17 cellular contexts compared by ENCODE assay signal in the genomic region with DNA sequence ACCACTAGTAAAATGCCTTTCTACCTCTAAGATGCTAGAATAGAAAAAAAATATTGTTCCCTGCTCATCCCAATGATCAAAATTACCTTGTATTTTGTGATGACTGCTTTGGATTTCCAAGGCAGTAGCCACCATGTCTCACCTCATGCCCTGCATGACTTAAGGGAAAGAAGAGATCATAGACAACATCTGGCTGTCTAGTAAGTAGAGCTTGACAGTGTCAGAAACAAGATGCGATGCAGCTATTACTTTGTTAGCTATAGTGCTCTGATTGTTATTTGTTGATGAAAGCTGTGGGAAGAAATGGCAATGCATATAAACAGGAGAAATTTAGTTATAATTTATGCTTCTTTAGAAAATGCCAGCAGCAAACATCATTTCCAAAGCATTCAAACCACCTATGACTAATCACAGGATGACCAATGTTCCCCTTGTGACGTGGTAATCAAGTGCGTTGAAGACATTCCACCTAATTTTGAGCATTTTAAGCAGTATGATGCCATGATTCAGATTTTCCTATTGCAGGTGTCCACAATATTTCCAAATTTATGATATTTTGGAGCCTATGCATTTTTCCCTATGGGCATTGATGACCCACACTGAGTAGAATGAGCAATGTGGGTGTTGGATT.
DNase-seq lines count a peak whose midpoint lies in the region; ATAC-seq and TF ChIP-seq lines count a peak whose summit lies in the region.
"Had no signal": no experiment of that assay in that cellular context is flagged by ENCODE, and none has a peak within 500 bp of the region (broad histone marks: within the 10 kb centered on the region; RNA-seq: fewer than 3 reads in every experiment).

No MANE protein-coding gene starts in this region.

- H3K4me2 ChIP-seq in PC-3 (ENCODE audit: low read length) = no peak overlapping the region; the same call in 1 of the 2 replicates

- H3K9ac ChIP-seq in PC-3 (ENCODE audit: low read length) = no peak overlapping the region

- H4K20me1 ChIP-seq in PC-3 (ENCODE audit: low read length) = no peaks in the 10 kb centered on the region

- peaks cover 37% of the 10 kb centered on the region for H3K4me1 ChIP-seq in PC-3 (ENCODE audit: insufficient read depth, low read length)
- H3K4me1 ChIP-seq: gastrocnemius medialis had no signal

- no peaks in the 10 kb centered on the region for H3F3A ChIP-seq in PC-3 (ENCODE audit: low read length, unreplicated experiment)

- H3K9me3 ChIP-seq in PC-3 (ENCODE audit: low read length) = no peaks in the 10 kb centered on the region
- H3K9me3 ChIP-seq: gastrocnemius medialis, lower lobe of right lung, pancreas, SJCRH30 had no signal

- DNase-seq in EH (ENCODE audit: low read depth) = peak; percentile 89
- peak; percentile 73 for DNase-seq in PC-3
- DNase-seq in dermis blood vessel endothelial cell = peak; percentile 19
- DNase-seq in non-pigmented ciliary epithelial cell (ENCODE audit: low read depth) = peak; percentile 92
- no peak for DNase-seq in medulla oblongata (ENCODE audit: extremely low spot score)
- DNase-seq in NCI-H2227 (lab: John Stamatoyannopoulos, UW; ENCODE audit: unreplicated experiment) = no peak
- no peak for DNase-seq in cerebellar nuclear complex (lab: John Stamatoyannopoulos, UW)
- DNase-seq: activated B cell treated with CpG ODN at 0.5 μM for 24 hours; activated T-cell treated with anti-CD3 and anti-CD28 coated beads, Interleukin-2, amount 50 U/mL, for 4 hours; central memory CD4-positive, alpha-beta T cell; gastrocnemius medialis; lower lobe of right lung; NCI-H446 treated with DMSO at 0.1 percent for 48 hours; pancreas; SJCRH30; stimulated activated CD4-positive, alpha-beta T cell treated with anti-CD3 and anti-CD28 coated beads, Interleukin-2, amount 100 ng/mL, for 24 hours had no signal

- TF ChIP-seq CTCF in PC-3 (conservative IDR thresholded peaks at IDR 0.05; ENCODE audit: low read depth, low read length) = no peak

- no peak overlapping the region for H3K4me3 ChIP-seq in PC-3 (ENCODE audit: low read length)
- H3K4me3 ChIP-seq: gastrocnemius medialis, lower lobe of right lung, pancreas, SJCRH30 had no signal

- H2AFZ ChIP-seq in PC-3 (ENCODE audit: low read length) = no peak overlapping the region

- no peaks in the 10 kb centered on the region for H3K79me2 ChIP-seq in PC-3 (ENCODE audit: low read length)

- ATAC-seq in PC-3 = peak; percentile 23; the same call in 1 of the 2 replicates
- no peak for ATAC-seq in HG03025 (IDR thresholded peaks at IDR 0.05; ENCODE audit: low FRiP score, unreplicated experiment)
- ATAC-seq: activated T-cell treated with anti-CD3 and anti-CD28 coated beads, Interleukin-2, amount 50 U/mL, for 4 hours; gastrocnemius medialis; lower lobe of right lung; pancreas had no signal

- peak overlapping the region; percentile 73 for H3K27ac ChIP-seq in PC-3 (ENCODE audit: low read length)
- H3K27ac ChIP-seq: gastrocnemius medialis, lower lobe of right lung, pancreas, SJCRH30 had no signal

- intact Hi-C loops in PC-3 (cut with micrococcal nuclease) = no loop called here

- H3K9me2 ChIP-seq in PC-3 (replicated peaks; ENCODE audit: low read length) = no peaks in the 10 kb centered on the region

- POLR2A ChIA-PET in PC-3 (lab: Charles Lee; ENCODE audit: unreplicated experiment) = no interaction called here

- CTCF ChIA-PET in PC-3 (lab: Charles Lee) = no interaction called here

- no TSS peak for BruUV-seq in PC-3 (replicated peaks; lab: Mats Ljungman, UMichigan)

- no peaks in the 10 kb centered on the region for H3K36me3 ChIP-seq in PC-3 (ENCODE audit: low read depth, low read length)
- H3K36me3 ChIP-seq: gastrocnemius medialis, lower lobe of right lung, pancreas, SJCRH30 had no signal

- H3K27me3 ChIP-seq in PC-3 (ENCODE audit: low read length) = no peaks in the 10 kb centered on the region
- H3K27me3 ChIP-seq: gastrocnemius medialis, pancreas, SJCRH30 had no signal

Comparison
In these comparisons a context has a peak if more than half of its experiments do, and no peak if none do; other contexts are left out.
1. DNase-seq: peak in EH (single experiment), PC-3 (single experiment), dermis blood vessel endothelial cell (single experiment) and non-pigmented ciliary epithelial cell (single experiment); none in medulla oblongata (single experiment), NCI-H2227 (single experiment) and cerebellar nuclear complex (0 of 2).